Comparison of ENCODE assay signal across 9 cellular contexts in genomic region chr11:3837793-3838192, GRCh38. TPM values are rescaled to one million over a fixed set of nuclear protein-coding genes. Genes with fewer than 3 reads are reported as not detected.
DNase-seq lines count a peak whose midpoint lies in the region; ATAC-seq lines count a peak whose summit lies in the region.
"Had no signal": no experiment of that assay in that cellular context is flagged by ENCODE, and none has a peak within 500 bp of the region (broad histone marks: within the 10 kb centered on the region; RNA-seq: fewer than 3 reads in every experiment).

No MANE protein-coding gene starts in this region.

- H3K4me3 Mint-ChIP-seq in dendritic cell treated with granulocyte-macrophage colony-stimulating factor and Interleukin-4, amounts not matched to agents 40 ng/mL and 50 ng/mL, for 4 days, result peak overlapping the region; percentile 91

- H2AK5ac ChIP-seq in trophoblast cell (ENCODE audit: low read length), result no peak overlapping the region

- H4K12ac ChIP-seq in trophoblast cell (ENCODE audit: low read depth, low read length), result no peak overlapping the region

- H3K79me1 ChIP-seq in trophoblast cell (ENCODE audit: low read length), result peaks cover 9% of the 10 kb centered on the region

- no peak overlapping the region for H2BK12ac ChIP-seq in trophoblast cell (ENCODE audit: low read length)

- no peak overlapping the region for H4K91ac ChIP-seq in trophoblast cell (ENCODE audit: low read depth, low read length)

- H3K9me3 Mint-ChIP-seq in dendritic cell treated with granulocyte-macrophage colony-stimulating factor and Interleukin-4, amounts not matched to agents 40 ng/mL and 50 ng/mL, for 4 days, result no peaks in the 10 kb centered on the region

- H3K4me3 ChIP-seq in trophoblast cell (ENCODE audit: low read depth, low read length), result no peak overlapping the region

- H3K27ac Mint-ChIP-seq in dendritic cell treated with granulocyte-macrophage colony-stimulating factor and Interleukin-4, amounts not matched to agents 40 ng/mL and 50 ng/mL, for 4 days, result peak overlapping the region; percentile 100

- peaks cover 11 to 28% of the 10 kb centered on the region in 2 experiments for H3K4me1 ChIP-seq in trophoblast cell (ENCODE audit: control insufficient read depth in 1 of 2, insufficient read depth in 2 of 2, low read length in 2 of 2)

- no peak overlapping the region for H3K14ac ChIP-seq in trophoblast cell (ENCODE audit: low read length)

- no peak overlapping the region for H3K9ac ChIP-seq in trophoblast cell (ENCODE audit: low read length)

- H2BK120ac ChIP-seq in trophoblast cell (ENCODE audit: insufficient read depth, low read length, poor library complexity), result no peak overlapping the region

- WGBS in trophoblast cell (ENCODE audit: extremely low coverage, insufficient coverage, insufficient read length), result no CpG with 5 or more reads among the region's 1 CpG

- H3K4me2 ChIP-seq in trophoblast cell (ENCODE audit: low read length), result no peak overlapping the region

- H2AFZ ChIP-seq in trophoblast cell (ENCODE audit: insufficient read depth, low read length, poor library complexity), result no peak overlapping the region

- no peaks in the 10 kb centered on the region for H3K9me3 ChIP-seq in trophoblast cell (ENCODE audit: insufficient read depth, low read depth, low read length)

- no peak overlapping the region for H4K8ac ChIP-seq in trophoblast cell (ENCODE audit: low read depth, low read length)

- peak overlapping the region; percentile 14 for H3K18ac ChIP-seq in trophoblast cell (ENCODE audit: low read length)

- H3K36me3 ChIP-seq in trophoblast cell (ENCODE audit: control insufficient read depth in 1 of 2, insufficient read depth in 2 of 2, low read length in 2 of 2), result peaks cover 1 to 5% of the 10 kb centered on the region in 2 experiments

- ATAC-seq in HG03280 (IDR thresholded peaks at IDR 0.05; ENCODE audit: unreplicated experiment) (no peak), HG02884 (IDR thresholded peaks at IDR 0.05; ENCODE audit: unreplicated experiment) (no peak), GM18520 (IDR thresholded peaks at IDR 0.05; ENCODE audit: unreplicated experiment) (no peak)

- no peak overlapping the region for H3K23ac ChIP-seq in trophoblast cell (ENCODE audit: low read length)

- peaks cover 75% of the 10 kb centered on the region for H3K36me3 Mint-ChIP-seq in dendritic cell treated with granulocyte-macrophage colony-stimulating factor and Interleukin-4, amounts not matched to agents 40 ng/mL and 50 ng/mL, for 4 days (ENCODE audit: low read depth)

- peak; percentile 53 for DNase-seq in EH (ENCODE audit: low read depth)
- peak; percentile 99 for DNase-seq in MV-4-11 (lab: John Stamatoyannopoulos, UW)
- peak in 1 of 2 donors; percentile 19 for DNase-seq in trophoblast cell
- DNase-seq in NCI-H2081 (lab: John Stamatoyannopoulos, UW), result no peak
- DNase-seq: foreskin melanocyte had no signal

- H3K4ac ChIP-seq in trophoblast cell (ENCODE audit: low read depth, low read length), result peak overlapping the region; percentile 73

- H3K4me1 Mint-ChIP-seq in dendritic cell treated with granulocyte-macrophage colony-stimulating factor and Interleukin-4, amounts not matched to agents 40 ng/mL and 50 ng/mL, for 4 days (ENCODE audit: low read depth), result peaks cover 73% of the 10 kb centered on the region

- no peak overlapping the region for H3K27ac ChIP-seq in trophoblast cell (ENCODE audit: low read depth, low read length)

- H3K27me3 ChIP-seq in trophoblast cell (ENCODE audit: insufficient read depth, low read length), result no peaks in the 10 kb centered on the region

- H2BK5ac ChIP-seq in trophoblast cell (ENCODE audit: low read depth, low read length, poor library complexity), result no peak overlapping the region

- peaks cover 12% of the 10 kb centered on the region for H3K79me2 ChIP-seq in trophoblast cell (ENCODE audit: control insufficient read depth, insufficient read depth, low read length, poor library complexity)

- intact Hi-C loops in dendritic cell treated with granulocyte-macrophage colony-stimulating factor and Interleukin-4, amounts not matched to agents 40 ng/mL and 50 ng/mL, for 4 days (cut with micrococcal nuclease), result no loop called here

- no peaks in the 10 kb centered on the region for H3K27me3 Mint-ChIP-seq in dendritic cell treated with granulocyte-macrophage colony-stimulating factor and Interleukin-4, amounts not matched to agents 40 ng/mL and 50 ng/mL, for 4 days

RNA-seq across cellular contexts. Expression of gene RHOG, which starts 3.0 kb away (rescaled TPM):
- polyA plus RNA-seq in trophoblast cell (2013), result 48.3 and 53.7 TPM in 2 replicates

RNA-seq across cellular contexts. Expression of gene STIM1, which starts 17.7 kb away (rescaled TPM):
- 17.6 and 18.0 TPM in 2 replicates for polyA plus RNA-seq in trophoblast cell (2013)

RNA-seq across cellular contexts. Expression of gene PGAP2, which starts 29.4 kb away (rescaled TPM):
- polyA plus RNA-seq in trophoblast cell (2013), result 24.0 TPM in 2 replicates

RNA-seq across cellular contexts. Expression of gene NUP98, which starts 40.4 kb away (rescaled TPM):
- polyA plus RNA-seq in trophoblast cell (2013), result 75.8 and 77.4 TPM in 2 replicates

Comparison
In these comparisons a context has a peak if more than half of its experiments do, and no peak if none do; other contexts are left out.
1. DNase-seq: peak in EH (single experiment) and MV-4-11 (single experiment); none in NCI-H2081 (0 of 2).